In the genomic region with DNA sequence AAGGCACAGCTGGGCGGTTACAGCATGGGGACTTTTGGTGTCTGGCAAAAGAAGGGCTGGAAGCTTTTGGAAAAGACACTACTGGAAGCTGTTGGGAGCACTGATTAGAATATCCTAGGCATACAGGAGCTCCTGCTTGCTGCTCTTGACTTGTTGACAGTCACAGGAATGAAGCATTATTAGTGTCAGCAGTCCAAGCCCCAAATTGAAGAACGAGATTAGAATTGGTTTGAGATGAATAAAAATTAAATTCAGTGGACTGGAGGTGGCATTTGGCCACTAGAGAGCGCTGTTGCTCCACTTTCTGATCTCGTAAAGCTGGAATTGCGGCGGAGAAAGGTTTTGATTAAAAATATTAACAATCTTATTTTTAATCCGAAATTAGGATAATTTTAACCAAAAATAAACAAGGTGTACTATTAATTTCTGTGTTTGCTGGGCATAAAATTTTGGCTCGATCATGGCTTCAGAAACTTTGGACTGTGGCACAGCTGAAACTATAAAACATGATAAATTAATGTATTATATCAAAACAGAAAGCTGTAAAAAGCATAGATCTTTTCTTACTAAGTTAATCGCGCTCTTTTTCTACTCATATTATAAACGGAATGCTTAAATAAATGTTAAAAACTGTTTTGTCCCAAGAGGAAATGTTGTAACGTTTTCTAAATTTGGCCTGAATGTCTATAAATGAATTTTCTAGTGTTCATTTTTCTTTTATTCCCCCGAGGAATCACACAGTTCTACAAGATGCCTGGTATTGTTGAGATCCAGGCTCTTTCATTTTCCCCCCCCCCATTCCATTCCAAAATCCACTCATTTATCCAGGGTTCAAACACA, we compare ENCODE assay signal across 8 cellular contexts. TPM values are rescaled to one million over a fixed set of nuclear protein-coding genes. Genes with fewer than 3 reads are reported as not detected.
DNase-seq lines count a peak whose midpoint lies in the region; ATAC-seq and TF ChIP-seq lines count a peak whose summit lies in the region.

No MANE protein-coding gene starts in this region.

- TF ChIP-seq CTCF in ascending aorta (IDR thresholded peaks at IDR 0.05): peak; percentile 78 to 89 (median 86)

- intact Hi-C loops in ascending aorta (cut with DNase I): loop anchor here (1.0 to 10.0 kb wide), 6 partner anchors 511 to 1208 kb away; no protein-coding TSS in a partner anchor

- H3K9me3 ChIP-seq in ascending aorta: no peaks in the 10 kb centered on the region

- no peak for ATAC-seq in GM19351 (IDR thresholded peaks at IDR 0.05; ENCODE audit: unreplicated experiment)
- no peak for ATAC-seq in HG03520 (IDR thresholded peaks at IDR 0.05; ENCODE audit: unreplicated experiment)

- H3K4me1 ChIP-seq in ascending aorta: peaks cover 10 to 17% of the 10 kb centered on the region in 2 donors

- DNase-seq in COLO829 (ENCODE audit: low spot score): peak; percentile 56
- peak; percentile 47 for DNase-seq in LHCN-M2 (ENCODE audit: low read depth)
- DNase-seq in T-helper 1 cell: peak in 4 of 5 donors; percentile 32 to 73 (median 50)
- DNase-seq in ascending aorta (ENCODE audit: low spot score in 2 of 2): peak in 1 of 2 donors; percentile 81
- peak; percentile 28 for DNase-seq in iPS-NIHi11 (ENCODE audit: low spot score)
- DNase-seq in stimulated activated CD4-positive, alpha-beta T cell treated with anti-CD3 and anti-CD28 coated beads, Interleukin-1b, Interleukin-23, amount 100 ng/mL, for 1 hour (ENCODE audit: low read depth in 2 of 2): peak; percentile 24 to 68

- H3K4me3 ChIP-seq in ascending aorta: no peak overlapping the region

- no peaks in the 10 kb centered on the region for H3K27me3 ChIP-seq in ascending aorta

- H3K36me3 ChIP-seq in ascending aorta: no peaks in the 10 kb centered on the region

- no peak overlapping the region for H3K27ac ChIP-seq in ascending aorta

RNA-seq across cellular contexts. Expression of a gene that starts 2.4 kb away (rescaled TPM):
- total RNA-seq in LHCN-M2 (2014; rRNA removed) (0.58 and 1.4 TPM in 2 replicates), ascending aorta (19.8 TPM)
- polyA plus RNA-seq in LHCN-M2 (2012): 1.6 TPM

RNA-seq across cellular contexts. Expression of a gene that starts 4.6 kb away (rescaled TPM):
- total RNA-seq in LHCN-M2 (2014; rRNA removed) (0.06 TPM in 1 of 2 replicates, not detected in the other), ascending aorta (not detected)
- 0.06 TPM for polyA plus RNA-seq in LHCN-M2 (2012)

RNA-seq across cellular contexts. Expression of a gene that starts 10.6 kb away (rescaled TPM):
- not detected in 2 replicates for total RNA-seq in LHCN-M2 (2014; rRNA removed)
- polyA plus RNA-seq in LHCN-M2 (2012): not detected
- total RNA-seq in ascending aorta: not detected

RNA-seq across cellular contexts. Expression of a gene that starts 20.1 kb away (rescaled TPM):
- total RNA-seq in LHCN-M2 (2014; rRNA removed) (not detected in 2 replicates), ascending aorta (not detected)
- not detected for polyA plus RNA-seq in LHCN-M2 (2012)

RNA-seq across cellular contexts. Expression of a gene that starts 24.2 kb away (rescaled TPM):
- not detected in 2 replicates for total RNA-seq in LHCN-M2 (2014; rRNA removed)
- 0.18 TPM for polyA plus RNA-seq in LHCN-M2 (2012)
- 13.6 TPM for total RNA-seq in ascending aorta
